ENCODE assay signal across 19 cellular contexts in genomic region chr9:31248156-31248555, GRCh38.
"Had no signal": no experiment of that assay in that cellular context is flagged by ENCODE, and none has a peak within 500 bp of the region (broad histone marks: within the 10 kb centered on the region; RNA-seq: fewer than 3 reads in every experiment).

No MANE protein-coding gene starts in this region.

- FAIRE-seq: HepG2, RCC 7860 had no signal

- DNase-seq: IMR-90, Karpas-422, KG1, MG63, NCI-H1092, NCI-H1105 treated with DMSO at 0.1 percent for 48 hours, NCI-H1417 treated with DMSO at 0.1 percent for 48 hours, NCI-H1694 treated with DMSO at 0.1 percent for 48 hours, NCI-H1930, NCI-H2081, NCI-H2171, NCI-H226, NCI-H446, NCI-H510A, NCI-H524 treated with DMSO at 0.1 percent for 48 hours, NCI-H774, SHP77 had no signal
